8 cellular contexts compared by ENCODE assay signal in the genomic region with DNA sequence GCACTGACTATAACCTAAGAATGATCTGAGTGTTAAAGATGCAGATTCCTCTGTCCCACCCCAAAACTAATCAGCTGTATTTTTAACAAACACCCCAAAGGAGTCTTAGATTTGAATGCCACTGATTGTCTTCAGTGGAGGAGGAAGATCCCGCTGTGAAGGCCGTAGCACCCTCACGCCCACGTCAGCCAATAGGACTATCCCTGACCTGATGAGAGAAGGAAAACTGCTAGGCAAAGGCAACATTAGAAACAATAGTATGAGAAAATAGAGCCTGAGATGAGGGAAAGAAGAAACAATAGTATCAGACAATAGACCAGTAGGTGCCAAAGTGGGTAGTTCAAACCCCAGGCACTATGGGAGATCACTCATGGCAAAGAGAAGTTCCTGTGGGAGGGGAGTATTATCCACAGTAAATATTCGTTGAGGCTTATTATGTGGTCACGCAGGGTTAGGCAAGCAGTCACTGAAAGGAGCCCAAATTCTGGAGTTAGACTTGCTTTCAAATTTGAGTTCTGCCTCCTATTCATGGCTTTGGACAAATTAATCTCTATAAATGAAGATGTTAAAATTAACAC. TPM values are rescaled to one million over a fixed set of nuclear protein-coding genes. Genes with fewer than 3 reads are reported as not detected.
DNase-seq lines count a peak whose midpoint lies in the region; ATAC-seq lines count a peak whose summit lies in the region.

No MANE protein-coding gene starts in this region.

- H3K36me3 ChIP-seq in iPS-20b (ENCODE audit: insufficient read depth, low read depth, low read length), result peaks cover 15% of the 10 kb centered on the region

- peak overlapping the region; percentile 100 for H3K4me3 Mint-ChIP-seq in activated CD8-positive, alpha-beta memory T cell treated with anti-CD3 and anti-CD28 coated beads, Interleukin-2, amount 10 ng/mL, durations not matched to agents 7 days and 5 days

- CTCF ChIA-PET in activated CD8-positive, alpha-beta memory T cell treated with anti-CD3 and anti-CD28 coated beads, Interleukin-2, amount 10 ng/mL, durations not matched to agents 7 days and 5 days (lab: Charles Lee), result interaction anchor here (1.6 to 29.2 kb wide), 2 partner anchors 10 to 49 kb away, joined by 3 to 382 read pairs; no protein-coding TSS in a partner anchor

- DNase-seq in SIG-M5 treated with dmso at 0.1 percent for 504 hours (lab: John Stamatoyannopoulos, UW; ENCODE audit: unreplicated experiment) (peak; percentile 59), SIG-M5 (lab: John Stamatoyannopoulos, UW) (no peak), superior temporal gyrus (ENCODE audit: extremely low spot score) (peak; percentile 52), DMS53 (lab: John Stamatoyannopoulos, UW) (no peak), NCI-H446 (lab: John Stamatoyannopoulos, UW) (no peak)
- no peak for DNase-seq in activated CD8-positive, alpha-beta memory T cell treated with anti-CD3 and anti-CD28 coated beads, Interleukin-2, amount 10 ng/mL, durations not matched to agents 7 days and 5 days

- peaks cover 12% of the 10 kb centered on the region; the same call in 1 of the 2 replicates for H3K4me1 ChIP-seq in iPS-20b (ENCODE audit: insufficient read depth, low read length)

- H3K27me3 ChIP-seq in iPS-20b (ENCODE audit: insufficient read depth, low read length), result no peaks in the 10 kb centered on the region

- peak overlapping the region; percentile 100; the same call in 1 of the 2 replicates for H3K9ac ChIP-seq in iPS-20b (ENCODE audit: low read depth, low read length)

- ATAC-seq in activated CD8-positive, alpha-beta memory T cell treated with anti-CD3 and anti-CD28 coated beads, Interleukin-2, amount 10 ng/mL, durations not matched to agents 7 days and 5 days, result no peak
- no peak for ATAC-seq in GM21360 (IDR thresholded peaks at IDR 0.05; ENCODE audit: unreplicated experiment)

- H3K9me3 ChIP-seq in iPS-20b (ENCODE audit: insufficient read depth, low read depth, low read length), result no peaks in the 10 kb centered on the region

- peak overlapping the region; percentile 99 for H3K27ac Mint-ChIP-seq in activated CD8-positive, alpha-beta memory T cell treated with anti-CD3 and anti-CD28 coated beads, Interleukin-2, amount 10 ng/mL, durations not matched to agents 7 days and 5 days

- H3K9me3 Mint-ChIP-seq in activated CD8-positive, alpha-beta memory T cell treated with anti-CD3 and anti-CD28 coated beads, Interleukin-2, amount 10 ng/mL, durations not matched to agents 7 days and 5 days (ENCODE audit: low read depth), result no peaks in the 10 kb centered on the region

- peak overlapping the region; percentile 99 for H3K27ac ChIP-seq in iPS-20b (ENCODE audit: low read length)

- peak overlapping the region; percentile 94 for H3K4me3 ChIP-seq in iPS-20b (ENCODE audit: low read length)

- H3K27me3 Mint-ChIP-seq in activated CD8-positive, alpha-beta memory T cell treated with anti-CD3 and anti-CD28 coated beads, Interleukin-2, amount 10 ng/mL, durations not matched to agents 7 days and 5 days, result no peaks in the 10 kb centered on the region

- peaks cover 36% of the 10 kb centered on the region for H3K36me3 Mint-ChIP-seq in activated CD8-positive, alpha-beta memory T cell treated with anti-CD3 and anti-CD28 coated beads, Interleukin-2, amount 10 ng/mL, durations not matched to agents 7 days and 5 days

- peaks cover 52% of the 10 kb centered on the region for H3K4me1 Mint-ChIP-seq in activated CD8-positive, alpha-beta memory T cell treated with anti-CD3 and anti-CD28 coated beads, Interleukin-2, amount 10 ng/mL, durations not matched to agents 7 days and 5 days

RNA-seq across cellular contexts. Expression of gene PCBP1, which starts 2.8 kb away (rescaled TPM):
- total RNA-seq in activated CD8-positive, alpha-beta memory T cell treated with anti-CD3 and anti-CD28 coated beads, Interleukin-2, amount 10 ng/mL, durations not matched to agents 7 days and 5 days, result 100 to 1,000 TPM; 429 to 464 TPM

Comparison
In these comparisons a context has a peak if more than half of its experiments do, and no peak if none do; other contexts are left out.
1. DNase-seq: peak in SIG-M5 treated with dmso at 0.1 percent for 504 hours (single experiment) and superior temporal gyrus (single experiment); none in SIG-M5 (single experiment), activated CD8-positive, alpha-beta memory T cell treated with anti-CD3 and anti-CD28 coated beads, Interleukin-2, amount 10 ng/mL, durations not matched to agents 7 days and 5 days (single experiment), DMS53 (single experiment) and NCI-H446 (0 of 2).